In genomic region chr16:15777533-15778203, GRCh38 we compare ENCODE assay signal across 1 cellular context.
A peak's percentile ranks its signal among the peaks of the same experiment; 100 is the strongest.
TF ChIP-seq lines count a peak whose summit lies in the region.

No MANE protein-coding gene starts in this region.

TF ChIP-seq in HepG2, 621 proteins besides CTCF, POLR2A, EP300 and RAD21 (continued from another document and continues in another):
- TF ChIP-seq ZNF557 (CRISPR knock-in tag; IDR thresholded peaks at IDR 0.05): 0 out of 2 replicates have a peak, but pooled peaks have one; percentile 68
- TF ChIP-seq MZF1 (CRISPR knock-in tag; IDR thresholded peaks at IDR 0.05; ENCODE audit: borderline replicate concordance): no peak
- TF ChIP-seq ZFP36 (IDR thresholded peaks at IDR 0.05; ENCODE audit: borderline replicate concordance, low read depth, low read length, partially characterized antibody): no peak
- TF ChIP-seq ZNF580 (CRISPR knock-in tag; IDR thresholded peaks at IDR 0.05; ENCODE audit: borderline replicate concordance, low read depth): peak; percentile 47; the same call in 1 of the 2 replicates
- TF ChIP-seq MXI1 (IDR thresholded peaks at IDR 0.05; ENCODE audit: borderline replicate concordance, low read depth, low read length): peak; percentile 37; the same call in 1 of the 3 replicates
- peak; percentile 39; the same call in 1 of the 2 replicates for TF ChIP-seq HNF4A (CRISPR knock-in tag; IDR thresholded peaks at IDR 0.05)
- TF ChIP-seq ZIK1 (CRISPR knock-in tag; IDR thresholded peaks at IDR 0.05; ENCODE audit: borderline replicate concordance, low read depth): no peak
- TF ChIP-seq ZNF432 (CRISPR knock-in tag; IDR thresholded peaks at IDR 0.05; ENCODE audit: borderline replicate concordance): no peak
- TF ChIP-seq ZXDC (CRISPR knock-in tag; IDR thresholded peaks at IDR 0.05): no peak
- peak; percentile 66; the same call in 1 of the 2 replicates for TF ChIP-seq PBX3 (CRISPR knock-in tag; IDR thresholded peaks at IDR 0.05; ENCODE audit: borderline replicate concordance)
- TF ChIP-seq NFE2L2 (IDR thresholded peaks at IDR 0.05; ENCODE audit: low read length): no peak
- TF ChIP-seq SMC3 (IDR thresholded peaks at IDR 0.05; ENCODE audit: low read length): peak; percentile 87
- no peak for TF ChIP-seq DR1 (CRISPR knock-in tag; IDR thresholded peaks at IDR 0.05)
- TF ChIP-seq THAP8 (CRISPR knock-in tag; IDR thresholded peaks at IDR 0.05; ENCODE audit: borderline replicate concordance): no peak
- 0 out of 2 replicates have a peak, but pooled peaks have one; percentile 67 for TF ChIP-seq ZNF704 (CRISPR knock-in tag; IDR thresholded peaks at IDR 0.05; ENCODE audit: borderline replicate concordance)
- TF ChIP-seq PITX1 (CRISPR knock-in tag; IDR thresholded peaks at IDR 0.05): 0 out of 2 replicates have a peak, but pooled peaks have one; percentile 22
- TF ChIP-seq ZNF367 (CRISPR knock-in tag; IDR thresholded peaks at IDR 0.05; ENCODE audit: borderline replicate concordance): 0 out of 2 replicates have a peak, but pooled peaks have one; percentile 59
- TF ChIP-seq HBP1 (CRISPR knock-in tag; IDR thresholded peaks at IDR 0.05; ENCODE audit: low read depth): 0 out of 2 replicates have a peak, but pooled peaks have one; percentile 23
- 0 out of 2 replicates have a peak, but pooled peaks have one; percentile 3 for TF ChIP-seq MXD1 (CRISPR knock-in tag; IDR thresholded peaks at IDR 0.05)
- TF ChIP-seq E2F2 (CRISPR knock-in tag; IDR thresholded peaks at IDR 0.05; ENCODE audit: borderline replicate concordance): peak; percentile 82; the same call in 1 of the 2 replicates
- TF ChIP-seq MEIS2 (CRISPR knock-in tag; IDR thresholded peaks at IDR 0.05): peak; percentile 59; the same call in 1 of the 2 replicates
- TF ChIP-seq ZNF800 (CRISPR knock-in tag; IDR thresholded peaks at IDR 0.05): 0 out of 2 replicates have a peak, but pooled peaks have one; percentile 73
- no peak for TF ChIP-seq STAT6 (CRISPR knock-in tag; IDR thresholded peaks at IDR 0.05; ENCODE audit: borderline replicate concordance)
- TF ChIP-seq MXD4 (CRISPR knock-in tag; IDR thresholded peaks at IDR 0.05): peak; percentile 46; the same call in 1 of the 2 replicates
- TF ChIP-seq MAX (IDR thresholded peaks at IDR 0.05): peak; percentile 87
- no peak for TF ChIP-seq SNAPC5 (CRISPR knock-in tag; IDR thresholded peaks at IDR 0.05; ENCODE audit: borderline replicate concordance)
- peak in 1 of 2 experiments; percentile 27; a peak in 1 of 4 replicates for TF ChIP-seq MAFK (conservative IDR thresholded peaks at IDR 0.05 in 1 of 2, IDR thresholded peaks at IDR 0.05 in 1 of 2; ENCODE audit: low read length in 2 of 2)
- TF ChIP-seq ZNF264 (CRISPR knock-in tag; IDR thresholded peaks at IDR 0.05): peak; percentile 31; the same call in 1 of the 2 replicates
- TF ChIP-seq TFDP1 (CRISPR knock-in tag; IDR thresholded peaks at IDR 0.05; ENCODE audit: borderline replicate concordance): peak; percentile 47; the same call in 1 of the 2 replicates
- TF ChIP-seq CEBPZ (IDR thresholded peaks at IDR 0.05; ENCODE audit: low read length): no peak
- TF ChIP-seq LBX2 (CRISPR knock-in tag; IDR thresholded peaks at IDR 0.05; ENCODE audit: borderline replicate concordance): no peak
- peak; percentile 77; the same call in 1 of the 2 replicates for TF ChIP-seq ZNF766 (CRISPR knock-in tag; IDR thresholded peaks at IDR 0.05; ENCODE audit: borderline replicate concordance)
